Comparison of ENCODE assay signal across 8 cellular contexts in the genomic region with DNA sequence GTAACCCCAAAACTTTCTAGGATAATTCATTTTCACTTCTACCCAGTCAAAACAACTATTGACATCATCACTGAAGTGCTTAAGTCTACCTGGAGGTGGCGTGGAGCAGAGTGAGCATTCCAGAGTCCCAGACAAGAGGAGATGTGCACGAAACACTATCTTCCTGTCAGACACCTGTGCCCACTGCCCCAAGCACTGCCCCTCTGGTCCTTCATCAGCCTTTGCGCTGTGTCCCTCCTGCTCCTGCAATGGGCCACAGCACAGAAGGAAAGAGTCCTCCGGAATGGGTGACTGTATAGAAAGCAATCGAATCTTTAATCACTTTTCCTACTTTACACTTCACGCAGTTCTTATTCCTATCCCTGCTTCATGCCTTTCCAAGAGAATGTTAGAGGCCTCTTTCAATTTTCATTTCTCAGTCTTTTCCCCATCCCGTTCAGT. TPM values are rescaled to one million over a fixed set of nuclear protein-coding genes. Genes with fewer than 3 reads are reported as not detected.
A peak's percentile ranks its signal among the peaks of the same experiment; 100 is the strongest.
DNase-seq lines count a peak whose midpoint lies in the region; ATAC-seq and TF ChIP-seq lines count a peak whose summit lies in the region.

No MANE protein-coding gene starts in this region.

- peak; percentile 62 for DNase-seq in BE2C
- DNase-seq in NT2/D1 (ENCODE audit: low read depth, low spot score): peak; percentile 23
- DNase-seq in posterior cingulate gyrus: peak in 8 of 10 donors; percentile 25 to 90 (median 50)
- no peak for DNase-seq in NCI-H2107 treated with DMSO at 0.1 percent for 48 hours (lab: John Stamatoyannopoulos, UW; ENCODE audit: unreplicated experiment)
- DNase-seq in stimulated activated naive CD4-positive, alpha-beta T cell (lab: John Stamatoyannopoulos, UW): no peak

- H3K36me3 ChIP-seq in BE2C: no peaks in the 10 kb centered on the region
- no peaks in the 10 kb centered on the region for H3K36me3 ChIP-seq in NT2/D1 (ENCODE audit: insufficient read depth, insufficient read length, low read length)
- no peaks in the 10 kb centered on the region for H3K36me3 ChIP-seq in endocrine pancreas (ENCODE audit: control insufficient read depth, insufficient read depth, low read length)

- H3K9me3 ChIP-seq in BE2C (no peaks in the 10 kb centered on the region), NT2/D1 (ENCODE audit: insufficient read depth, low read length) (no peaks in the 10 kb centered on the region), endocrine pancreas (ENCODE audit: control insufficient read depth, low read length) (no peaks in the 10 kb centered on the region)

- intact Hi-C loops in posterior cingulate gyrus (cut with DNase I): loop anchor here (2.0 kb wide), 1 partner anchor 253 kb away; no protein-coding TSS in a partner anchor

- H3K9ac ChIP-seq in NT2/D1 (ENCODE audit: insufficient read length, low read depth): no peak overlapping the region
- H3K9ac ChIP-seq in endocrine pancreas (ENCODE audit: control insufficient read depth, insufficient read depth, low read length): no peak overlapping the region

- peak; percentile 78 for TF ChIP-seq CTCF in BE2C (IDR thresholded peaks at IDR 0.05; ENCODE audit: low read depth, low read length)

- H3K4me1 ChIP-seq in BE2C (no peaks in the 10 kb centered on the region; the same call in 1 of the 2 replicates), NT2/D1 (ENCODE audit: insufficient read depth, insufficient read length) (no peaks in the 10 kb centered on the region), endocrine pancreas (ENCODE audit: control insufficient read depth, insufficient read depth, low read length) (no peaks in the 10 kb centered on the region)

- H3K4me3 ChIP-seq in BE2C (ENCODE audit: low read depth, low read length) (peak overlapping the region; percentile 81), NT2/D1 (ENCODE audit: insufficient read length, low read depth) (no peak overlapping the region), endocrine pancreas (ENCODE audit: control insufficient read depth, insufficient read depth, low read length) (peak overlapping the region; percentile 62)

- H3K27me3 ChIP-seq in BE2C (no peaks in the 10 kb centered on the region), NT2/D1 (ENCODE audit: insufficient read depth, insufficient read length) (peaks cover 32% of the 10 kb centered on the region), endocrine pancreas (ENCODE audit: control insufficient read depth, insufficient read depth, low read length) (peaks cover 7% of the 10 kb centered on the region)

- peak; percentile 80 for ATAC-seq in GM18508 (IDR thresholded peaks at IDR 0.05; ENCODE audit: insufficient read depth, unreplicated experiment)
- ATAC-seq in HG03095 (IDR thresholded peaks at IDR 0.05; ENCODE audit: unreplicated experiment): peak; percentile 84

RNA-seq across cellular contexts. Expression of a gene that starts 0.5 kb away (rescaled TPM):
- polyA plus RNA-seq in BE2C (2012; ENCODE audit: insufficient read depth, insufficient read length, low read depth): 64.1 TPM

Comparison
In these comparisons a context has a peak if more than half of its experiments do, and no peak if none do; other contexts are left out.
1. DNase-seq: peak in BE2C (single experiment), NT2/D1 (single experiment) and posterior cingulate gyrus (8 of 10); none in NCI-H2107 treated with DMSO at 0.1 percent for 48 hours (single experiment) and stimulated activated naive CD4-positive, alpha-beta T cell (0 of 6).